In genomic region chr1:186086583-186086982, GRCh38 we compare ENCODE assay signal across 29 cellular contexts.
DNase-seq lines count a peak whose midpoint lies in the region; ATAC-seq, FAIRE-seq and TF ChIP-seq lines count a peak whose summit lies in the region.
"Had no signal": no experiment of that assay in that cellular context is flagged by ENCODE, and none has a peak within 500 bp of the region (broad histone marks: within the 10 kb centered on the region; RNA-seq: fewer than 3 reads in every experiment).

No MANE protein-coding gene starts in this region.

- 65% methylated on average over 3 of the region's 3 CpGs for WGBS in K562 (ENCODE audit: insufficient coverage, low coverage, missing lambda C conversion rate)

- H3K9me3 ChIP-seq in K562 (replicated peaks; ENCODE audit: control insufficient read depth, insufficient read depth, low read depth, low read length), result no peaks in the 10 kb centered on the region
- H3K9me3 ChIP-seq: A549; BE2C; BLaER1; BLaER1 treated with 17β-estradiol and CSF1 and Interleukin-3, amounts not matched to agents 10 nM and 100 nM; Caco-2 had no signal

- H3K9ac ChIP-seq in K562 (ENCODE audit: insufficient read depth in 1 of 2, low read depth in 2 of 2, low read length in 2 of 2), result no peak overlapping the region
- H3K9ac ChIP-seq: BLaER1; BLaER1 treated with 17β-estradiol and CSF1 and Interleukin-3, amounts not matched to agents 10 nM and 100 nM had no signal

- intact Hi-C loops in K562 (cut with micrococcal nuclease), result no loop called here

- H3K9me1 ChIP-seq in K562 (ENCODE audit: control insufficient read depth, insufficient read depth, low read length), result no peaks in the 10 kb centered on the region

- peaks cover 0 to 3% of the 10 kb centered on the region in 2 experiments; a peak in 2 of 5 replicates for H3K4me1 ChIP-seq in K562 (replicated peaks in 1 of 2; ENCODE audit: control insufficient read depth in 2 of 2, insufficient read depth in 2 of 2, low read length in 2 of 2)
- H3K4me1 ChIP-seq: A549, BE2C, Caco-2 had no signal

- TF ChIP-seq RAD21 in K562 (CRISPR knock-in tag; conservative IDR thresholded peaks at IDR 0.05 in 1 of 2, IDR thresholded peaks at IDR 0.05 in 1 of 2), result no peak

- TF ChIP-seq EP300 in K562 (IDR thresholded peaks at IDR 0.05; ENCODE audit: low read length), result no peak

- no peaks in the 10 kb centered on the region for H3K27me3 ChIP-seq in K562 (ENCODE audit: control insufficient read depth in 2 of 2, insufficient read depth in 2 of 2, low read length in 2 of 2)
- H3K27me3 ChIP-seq: BLaER1; BLaER1 treated with 17β-estradiol and CSF1 and Interleukin-3, amounts not matched to agents 10 nM and 100 nM had no signal

- DNase-seq in K562 (ENCODE audit: extremely low read depth in 1 of 4, low spot score in 3 of 4) (no peak), NCI-H774 (lab: John Stamatoyannopoulos, UW) (no peak)
- DNase-seq: 8988T; ACHN; AML-193; BE2C; C1 segment of cervical spinal cord; Caco-2; Calu3; CD4-positive, alpha-beta memory T cell; CD4-positive, alpha-beta T cell; CD4-positive, CD25-positive, alpha-beta regulatory T cell; CD8-positive, alpha-beta memory T cell; CD8-positive, alpha-beta T cell; COR-L47; DMS 273 treated with DMSO at 0.1 percent for 48 hours; DMS153; DMS53; DMS79; DMS79 treated with DMSO at 0.1 percent for 48 hours; DND-41; EL had no signal

- in situ Hi-C loops in K562 (cut with MboI), result no loop called here

- CTCF ChIA-PET in K562 (lab: Yijun Ruan, JAX; ENCODE audit: low intra/inter-chr PET ratio), result no interaction called here

- POLR2A ChIA-PET in K562 (lab: Yijun Ruan, JAX), result no interaction called here

- no peaks in the 10 kb centered on the region for H3K79me2 ChIP-seq in K562 (ENCODE audit: control insufficient read depth, insufficient read depth, low read length)

- no peak overlapping the region for H2AFZ ChIP-seq in K562 (ENCODE audit: low read depth, low read length)

- FAIRE-seq in K562 (lab: Jason Lieb, UNC), result no peak
- FAIRE-seq: A204.1, A549, D721Med had no signal

- no peak overlapping the region for H3K4me2 ChIP-seq in K562 (ENCODE audit: insufficient read depth, low read length)
- H3K4me2 ChIP-seq: A549; BLaER1; BLaER1 treated with 17β-estradiol and CSF1 and Interleukin-3, amounts not matched to agents 10 nM and 100 nM had no signal

- TF ChIP-seq CTCF in K562 (IDR thresholded peaks at IDR 0.05 in 2 of 3, conservative IDR thresholded peaks at IDR 0.05 in 1 of 3; ENCODE audit: insufficient read depth in 2 of 3, low read depth in 1 of 3, low read length in 3 of 3), result no peak

- TF ChIP-seq POLR2A in K562 (conservative IDR thresholded peaks at IDR 0.05), result no peak

- H3K4me3 ChIP-seq in K562, result no peak overlapping the region
- H3K4me3 ChIP-seq: A549; BLaER1; BLaER1 treated with 17β-estradiol and CSF1 and Interleukin-3, amounts not matched to agents 10 nM and 100 nM had no signal

- H4K20me1 ChIP-seq in K562 (replicated peaks; ENCODE audit: control insufficient read depth, insufficient read depth, low read length), result no peaks in the 10 kb centered on the region
- H4K20me1 ChIP-seq: BLaER1; BLaER1 treated with 17β-estradiol and CSF1 and Interleukin-3, amounts not matched to agents 10 nM and 100 nM had no signal

- H3K27ac ChIP-seq in K562 (ENCODE audit: extremely low read depth, low read depth, low read length), result no peak overlapping the region
- H3K27ac ChIP-seq: 22Rv1; A549; BLaER1; BLaER1 treated with 17β-estradiol and CSF1 and Interleukin-3, amounts not matched to agents 10 nM and 100 nM; C4-2B had no signal

- no peak for ATAC-seq in K562
- ATAC-seq: A549; CD8-positive, alpha-beta T cell had no signal

- no TSS peak for BruUV-seq in K562 (replicated peaks; lab: Mats Ljungman, UMichigan)

- no peaks in the 10 kb centered on the region for H3K36me3 ChIP-seq in K562 (ENCODE audit: control insufficient read depth, insufficient read depth, low read length)
- H3K36me3 ChIP-seq: BE2C; BLaER1; BLaER1 treated with 17β-estradiol and CSF1 and Interleukin-3, amounts not matched to agents 10 nM and 100 nM had no signal

TF ChIP-seq in K562, 482 proteins besides CTCF, POLR2A, EP300 and RAD21:
- TF ChIP-seq CREB5 (CRISPR knock-in tag; IDR thresholded peaks at IDR 0.05) (no peak), ZBTB2 (IDR thresholded peaks at IDR 0.05) (peak; percentile 65; the same call in 1 of the 2 replicates), PTRF (tag; IDR thresholded peaks at IDR 0.05) (no peak), DACH1 (IDR thresholded peaks at IDR 0.05; ENCODE audit: partially characterized antibody) (peak; percentile 88), CEBPZ (IDR thresholded peaks at IDR 0.05; ENCODE audit: borderline replicate concordance, low read depth, low read length) (no peak), KAT7 (CRISPR knock-in tag; IDR thresholded peaks at IDR 0.05; ENCODE audit: borderline replicate concordance) (no peak), ZNF263 (CRISPR knock-in tag; IDR thresholded peaks at IDR 0.05; ENCODE audit: borderline replicate concordance) (no peak), GATA2 (CRISPR knock-in tag; IDR thresholded peaks at IDR 0.05) (peak; percentile 36)
